8 cellular contexts compared by ENCODE assay signal in genomic region chr4:127781303-127782024, GRCh38. TPM values are rescaled to one million over a fixed set of nuclear protein-coding genes. Genes with fewer than 3 reads are reported as not detected.
DNase-seq lines count a peak whose midpoint lies in the region; ATAC-seq and TF ChIP-seq lines count a peak whose summit lies in the region.

No MANE protein-coding gene starts in this region.

- H3K9me3 ChIP-seq in ES-I3 (ENCODE audit: control insufficient read depth, insufficient read depth, low read length) (no peaks in the 10 kb centered on the region), HUES6 (ENCODE audit: control insufficient read depth, insufficient read depth, low read depth, low read length) (no peaks in the 10 kb centered on the region), body of pancreas (no peaks in the 10 kb centered on the region), iPS-18c (ENCODE audit: control insufficient read depth, insufficient read depth, low read length) (no peaks in the 10 kb centered on the region)

- peak overlapping the region; percentile 86 for H3K4me3 ChIP-seq in HUES6 (ENCODE audit: low read depth, low read length)
- peak overlapping the region; percentile 27 to 63 for H3K4me3 ChIP-seq in body of pancreas
- peak overlapping the region; percentile 85 for H3K4me3 ChIP-seq in iPS-18c (ENCODE audit: insufficient read depth, low read depth, low read length)
- H3K4me3 ChIP-seq in skeletal muscle cell (ENCODE audit: low read depth, low read length), result peak overlapping the region; percentile 71

- no peak for TF ChIP-seq POLR2A in body of pancreas (IDR thresholded peaks at IDR 0.05)

- ATAC-seq in GM21576 (IDR thresholded peaks at IDR 0.05; ENCODE audit: unreplicated experiment) (peak; percentile 30), body of pancreas (peak; percentile 51)

- no peak for TF ChIP-seq CTCF in body of pancreas (IDR thresholded peaks at IDR 0.05)

- intact Hi-C loops in body of pancreas (cut with DNase I), result no loop called here

- H3K27me3 ChIP-seq in HUES6 (ENCODE audit: control insufficient read depth, insufficient read depth, low read length), result peaks cover 44% of the 10 kb centered on the region
- no peaks in the 10 kb centered on the region for H3K27me3 ChIP-seq in body of pancreas

- H3K9ac ChIP-seq in ES-I3 (ENCODE audit: low read depth, low read length), result peak overlapping the region; percentile 82
- peak overlapping the region; percentile 63 for H3K9ac ChIP-seq in HUES6 (ENCODE audit: low read length)

- H3K4me1 ChIP-seq in ES-I3 (ENCODE audit: insufficient read depth, low read length) (peaks cover 6% of the 10 kb centered on the region; the same call in 1 of the 2 replicates), HUES6 (ENCODE audit: control insufficient read depth, insufficient read depth, low read length) (no peaks in the 10 kb centered on the region), body of pancreas (peaks cover 15% of the 10 kb centered on the region)

- H3K36me3 ChIP-seq in ES-I3 (ENCODE audit: insufficient read depth, low read length) (no peaks in the 10 kb centered on the region), HUES6 (ENCODE audit: control insufficient read depth, insufficient read depth, low read length) (no peaks in the 10 kb centered on the region), body of pancreas (replicated peaks in 1 of 2; ENCODE audit: insufficient read depth in 1 of 2, low read depth in 2 of 2) (no peaks in the 10 kb centered on the region)

- whole genome bisulfite sequencing in body of pancreas, 2 donors, result 7 to 13% methylated on average over 25 to 42 of the region's 43 CpGs

- no peak overlapping the region for H3K27ac ChIP-seq in HUES6 (ENCODE audit: low read depth, low read length)
- H3K27ac ChIP-seq in body of pancreas, result peak overlapping the region; percentile 7 to 92 (median 86)

- DNase-seq in body of pancreas (peak; percentile 45 to 65 (median 50)), skeletal muscle cell (ENCODE audit: low read depth) (no peak), NCI-H1105 (lab: John Stamatoyannopoulos, UW) (no peak), NCI-H2171 treated with DMSO at 0.1 percent for 48 hours (lab: John Stamatoyannopoulos, UW) (no peak)

RNA-seq across cellular contexts. Expression of gene HSPA4L, which starts 0.7 kb away (rescaled TPM):
- 1 to 10 TPM; 3.6 to 9.6 TPM for total RNA-seq in body of pancreas

RNA-seq across cellular contexts. Expression of gene SLC25A31, which starts 51.3 kb away (rescaled TPM):
- not detected for total RNA-seq in body of pancreas

Comparison
In these comparisons a context has a peak if more than half of its experiments do, and no peak if none do; other contexts are left out.
1. DNase-seq: peak in body of pancreas (4 of 4); none in skeletal muscle cell (single experiment), NCI-H1105 (single experiment) and NCI-H2171 treated with DMSO at 0.1 percent for 48 hours (single experiment).
2. Peak in every context shown above with its lines, with median percentiles within 50 percentile points of each other: H3K4me3 ChIP-seq.